ENCODE assay signal across 19 cellular contexts in the genomic region with DNA sequence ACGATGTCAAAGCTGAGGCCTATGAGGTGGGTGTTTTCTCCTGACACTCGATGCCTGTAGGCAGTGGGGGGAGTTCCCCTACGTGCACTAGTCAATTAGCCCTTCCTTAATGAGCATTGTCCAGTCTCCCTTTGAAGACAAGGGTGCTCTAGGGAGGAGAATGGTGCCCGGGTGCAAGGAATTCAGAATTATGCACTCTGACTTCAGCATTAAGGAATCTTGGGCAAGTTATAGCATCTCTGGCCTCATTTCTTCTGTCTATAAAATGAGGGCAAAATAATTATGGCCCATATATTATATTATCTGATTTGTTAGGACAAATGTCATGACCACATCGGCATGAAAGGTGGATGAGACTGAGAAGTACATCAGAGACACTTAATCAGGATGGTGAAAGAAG.
DNase-seq lines count a peak whose midpoint lies in the region; ATAC-seq and TF ChIP-seq lines count a peak whose summit lies in the region.
"Had no signal": no experiment of that assay in that cellular context is flagged by ENCODE, and none has a peak within 500 bp of the region (broad histone marks: within the 10 kb centered on the region; RNA-seq: fewer than 3 reads in every experiment).

No MANE protein-coding gene starts in this region.

- H3K4me3 ChIP-seq in breast epithelium = no peak overlapping the region
- no peak overlapping the region for H3K4me3 ChIP-seq in parathyroid adenoma (ENCODE audit: low read depth, low read length)
- no peak overlapping the region for H3K4me3 ChIP-seq in dorsolateral prefrontal cortex
- H3K4me3 ChIP-seq: GM23338, HAP-1, Peyer's patch, SJSA1 had no signal

- H3K9ac ChIP-seq in parathyroid adenoma = no peak overlapping the region

- no peaks in the 10 kb centered on the region for H3K36me3 ChIP-seq in breast epithelium
- no peaks in the 10 kb centered on the region for H3K36me3 ChIP-seq in parathyroid adenoma (ENCODE audit: control insufficient read depth, insufficient read depth, low read length)
- H3K36me3 ChIP-seq: HAP-1, Peyer's patch, SJSA1 had no signal

- H3K9me3 ChIP-seq in breast epithelium = no peaks in the 10 kb centered on the region
- no peaks in the 10 kb centered on the region for H3K9me3 ChIP-seq in parathyroid adenoma (ENCODE audit: control insufficient read depth, low read length)
- H3K9me3 ChIP-seq: HAP-1, Peyer's patch, SJSA1 had no signal

- peaks cover 11% of the 10 kb centered on the region for H3K27me3 Mint-ChIP-seq in MCF 10A (ENCODE audit: insufficient read depth, unreplicated experiment)

- peak overlapping the region; percentile 68 for H3K4me2 ChIP-seq in parathyroid adenoma (ENCODE audit: low read length)
- H3K4me2 ChIP-seq: GM23338 had no signal

- no peaks in the 10 kb centered on the region for H3K27me3 ChIP-seq in breast epithelium
- no peaks in the 10 kb centered on the region for H3K27me3 ChIP-seq in parathyroid adenoma (ENCODE audit: control insufficient read depth, insufficient read depth, low read length)
- peaks cover 0 to 3% (median 0%) of the 10 kb centered on the region in 45 donors for H3K27me3 ChIP-seq in dorsolateral prefrontal cortex
- H3K27me3 ChIP-seq: Peyer's patch, SJSA1 had no signal

- intact Hi-C loops in MCF 10A (cut with micrococcal nuclease) (loop anchor here (5.0 kb wide), 1 partner anchor 80 kb away; the partner anchor contains the start of gene SLC7A1), breast epithelium (cut with DNase I; ENCODE audit: low total_unique reads) (no loop called here), dorsolateral prefrontal cortex (cut with DNase I) (no loop called here)

- H3K27ac ChIP-seq in breast epithelium = no peak overlapping the region
- H3K27ac ChIP-seq in epithelial cell of prostate = peak overlapping the region; percentile 93
- H3K27ac ChIP-seq in parathyroid adenoma = peak overlapping the region; percentile 53
- H3K27ac ChIP-seq in dorsolateral prefrontal cortex = no peak overlapping the region
- H3K27ac ChIP-seq: C4-2B, SJSA1 had no signal

- H3K4me1 Mint-ChIP-seq in MCF 10A (ENCODE audit: insufficient read depth, unreplicated experiment) = peaks cover 15% of the 10 kb centered on the region

- no peaks in the 10 kb centered on the region for H3K36me3 Mint-ChIP-seq in MCF 10A (ENCODE audit: insufficient read depth, unreplicated experiment)

- no peak for TF ChIP-seq POLR2A in breast epithelium (IDR thresholded peaks at IDR 0.05)

- H3K79me2 ChIP-seq in parathyroid adenoma = no peaks in the 10 kb centered on the region

- H3K4me1 ChIP-seq in breast epithelium (no peaks in the 10 kb centered on the region), parathyroid adenoma (peaks cover 8% of the 10 kb centered on the region)
- H3K4me1 ChIP-seq: HAP-1, Peyer's patch had no signal

- TF ChIP-seq CTCF in MCF 10A (IDR thresholded peaks at IDR 0.05; ENCODE audit: unreplicated experiment) (no peak), breast epithelium (IDR thresholded peaks at IDR 0.05) (no peak), parathyroid adenoma (IDR thresholded peaks at IDR 0.05) (no peak), dorsolateral prefrontal cortex (IDR thresholded peaks at IDR 0.05 in 54 of 56, conservative IDR thresholded peaks at IDR 0.05 in 2 of 56; ENCODE audit: low read depth in 1 of 56, partially characterized antibody in 56 of 56) (no peak)

- no peak for ATAC-seq in GM18520 (IDR thresholded peaks at IDR 0.05; ENCODE audit: unreplicated experiment)
- ATAC-seq: GM23338, Right ventricle myocardium inferior had no signal

- no peaks in the 10 kb centered on the region for H3K9me3 Mint-ChIP-seq in MCF 10A (ENCODE audit: unreplicated experiment)

- H3K4me3 Mint-ChIP-seq in MCF 10A (ENCODE audit: unreplicated experiment) = no peak overlapping the region
- H3K4me3 Mint-ChIP-seq: GM23338 had no signal

- H3K27ac Mint-ChIP-seq in MCF 10A (ENCODE audit: low read depth, unreplicated experiment) = peak overlapping the region; percentile 31
- H3K27ac Mint-ChIP-seq: GM23338 had no signal

- CTCF ChIA-PET in MCF 10A (lab: Yijun Ruan, JAX) = interaction anchor here (0.5 to 2.2 kb wide), 5 partner anchors 10 to 574 kb away, joined by 3 to 6 read pairs (median 5); no protein-coding TSS in a partner anchor

- POLR2A ChIA-PET in MCF 10A (lab: Yijun Ruan, JAX) = interaction anchor here (1.0 to 1.4 kb wide), 7 partner anchors 8 to 450 kb away, joined by 3 to 6 read pairs (median 3); no protein-coding TSS in a partner anchor

- DNase-seq in MCF 10A (ENCODE audit: unreplicated experiment) = no peak
- no peak for DNase-seq in breast epithelium (ENCODE audit: low spot score in 2 of 2)
- DNase-seq in epithelial cell of prostate (ENCODE audit: low read depth, low spot score) = no peak
- no peak for DNase-seq in AG08395 (ENCODE audit: low spot score)
- DNase-seq in dorsolateral prefrontal cortex = no peak
- DNase-seq: 8988T; KG1; NCI-H1105; NCI-H226; NCI-H748 treated with DMSO at 0.1 percent for 48 hours; NK-92 treated with Interleukin-12 subunit alpha and Interleukin-12 subunit beta, amount 100 ng/mL, for 24 hours had no signal

- H2AFZ ChIP-seq in parathyroid adenoma = peak overlapping the region; percentile 76
- H2AFZ ChIP-seq: GM23338 had no signal

- no TSS peak for BruUV-seq in MCF 10A (replicated peaks; lab: Mats Ljungman, UMichigan)

Comparison
In these comparisons a context has a peak if more than half of its experiments do, and no peak if none do; other contexts are left out.
1. H3K27ac ChIP-seq: peak in epithelial cell of prostate (single experiment) and parathyroid adenoma (single experiment); none in breast epithelium (0 of 2) and dorsolateral prefrontal cortex (0 of 59).